34 cellular contexts compared by ENCODE assay signal in the genomic region with DNA sequence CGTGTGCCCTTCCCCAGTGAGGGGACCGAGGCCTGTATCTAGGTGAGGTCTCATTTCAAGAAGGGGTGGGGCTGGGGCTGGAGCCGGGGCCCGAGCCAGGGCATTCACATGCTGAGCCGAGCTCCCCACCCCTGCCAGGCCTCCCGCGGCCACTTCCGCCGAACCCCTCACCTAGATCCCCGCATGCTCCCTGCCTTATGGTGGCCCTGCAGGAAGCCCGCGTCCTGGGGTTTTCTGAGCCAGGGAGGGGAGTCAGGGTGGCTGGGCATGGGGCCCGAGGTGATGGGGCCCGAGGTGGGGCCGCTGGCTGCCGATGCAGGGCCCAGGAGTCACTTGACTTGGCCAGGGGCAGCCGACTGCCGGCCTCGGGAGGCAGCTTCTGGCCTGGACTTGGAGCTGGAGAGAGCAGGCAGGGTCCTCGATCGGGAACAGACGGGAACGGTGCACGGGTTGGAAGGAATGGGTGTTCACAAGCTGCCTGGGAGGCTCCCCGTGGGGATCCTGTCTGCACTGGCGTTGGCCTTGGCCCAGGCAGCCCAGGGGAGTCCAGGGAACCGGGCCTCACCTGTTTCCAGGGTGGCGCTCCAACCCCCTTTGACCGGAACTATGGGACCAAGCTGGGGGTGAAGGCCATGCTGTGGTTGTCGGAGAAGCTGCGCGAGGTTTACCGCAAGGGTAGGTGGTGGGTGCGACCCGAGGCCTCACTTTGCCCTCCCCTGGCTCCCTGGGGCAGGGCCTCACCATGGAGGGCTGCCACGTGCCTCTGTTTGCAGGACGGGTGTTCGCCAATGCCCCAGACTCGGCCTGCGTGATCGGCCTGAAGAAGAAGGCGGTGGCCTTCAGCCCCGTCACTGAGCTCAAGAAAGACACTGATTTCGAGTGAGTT. TPM values are rescaled to one million over a fixed set of nuclear protein-coding genes. Genes with fewer than 3 reads are reported as not detected.
"Had no signal": no experiment of that assay in that cellular context is flagged by ENCODE, and none has a peak within 500 bp of the region (broad histone marks: within the 10 kb centered on the region; RNA-seq: fewer than 3 reads in every experiment).

No MANE protein-coding gene starts in this region.

- H3K9me3 ChIP-seq: adrenal gland, body of pancreas, esophagus muscularis mucosa, gastrocnemius medialis, heart left ventricle had no signal

- H3K36me3 ChIP-seq: gastrocnemius medialis had no signal

- H3K4me1 ChIP-seq: adrenal gland, body of pancreas, esophagus muscularis mucosa, foreskin keratinocyte, gastrocnemius medialis, heart left ventricle had no signal

- FAIRE-seq: colon had no signal

- ATAC-seq: activated CD4-positive, alpha-beta T cell treated with anti-CD3 and anti-CD28 coated beads for 36 hours; activated naive CD8-positive, alpha-beta T cell treated with anti-CD3 and anti-CD28 coated beads, Interleukin-2, amount 50 U/mL, for 24 hours; activated T-cell treated with anti-CD3 and anti-CD28 coated beads, Interleukin-2, amount 50 U/mL, for 4 hours; body of pancreas; effector memory CD8-positive, alpha-beta T cell; foreskin keratinocyte; gastrocnemius medialis; heart left ventricle; T-helper 17 cell had no signal

- DNase-seq: activated CD4-positive, alpha-beta memory T cell treated with anti-CD3 and anti-CD28 coated beads for 36 hours; activated CD4-positive, alpha-beta T cell treated with anti-CD3 and anti-CD28 coated beads for 36 hours; activated CD4-positive, alpha-beta T cell treated with anti-CD3 and anti-CD28 coated beads, Interleukin-2, amount 10 ng/mL, durations not matched to agents 24 days and 14 days; activated CD4-positive, CD25-positive, alpha-beta regulatory T cell; activated CD4-positive, CD25-positive, alpha-beta regulatory T cell treated with anti-CD3 and anti-CD28 coated beads, Interleukin-2, amount 50 U/mL, for 72 hours; activated CD8-positive, alpha-beta memory T cell treated with anti-CD3 and anti-CD28 coated beads, Interleukin-2, amount 50 U/mL, for 48 hours; activated effector memory CD4-positive, alpha-beta T cell treated with anti-CD3 and anti-CD28 coated beads, Interleukin-2, amount 50 U/mL, for 16 hours; activated naive CD4-positive, alpha-beta T cell treated with anti-CD3 and anti-CD28 coated beads for 36 hours; activated naive CD8-positive, alpha-beta T cell treated with anti-CD3 and anti-CD28 coated beads for 36 hours; activated naive CD8-positive, alpha-beta T cell treated with anti-CD3 and anti-CD28 coated beads, Interleukin-2, amount 50 U/mL, for 24 hours; activated T-cell treated with anti-CD3 and anti-CD28 coated beads for 4 hours; activated T-cell treated with anti-CD3 and anti-CD28 coated beads, Interleukin-2, amount 50 U/mL, for 4 hours; adrenal gland; amygdala; aorta; body of pancreas; caudate nucleus; cortex of kidney; dermis blood vessel endothelial cell; effector CD4-positive, alpha-beta T cell; effector memory CD8-positive, alpha-beta T cell; erythroblast; foreskin keratinocyte; gastrocnemius medialis; glutamatergic neuron; heart left ventricle; T-helper 1 cell; T-helper 17 cell; T1000 had no signal

- H3K27me3 ChIP-seq: adrenal gland, body of pancreas, esophagus muscularis mucosa, foreskin keratinocyte, gastrocnemius medialis, heart left ventricle had no signal

- H3K4me3 ChIP-seq: adrenal gland, body of pancreas, esophagus muscularis mucosa, gastrocnemius medialis, heart left ventricle had no signal

- H3K27ac ChIP-seq: adrenal gland, body of pancreas, esophagus muscularis mucosa, foreskin keratinocyte, gastrocnemius medialis, heart left ventricle had no signal

RNA-seq across cellular contexts. Expression of a gene that starts 40.0 kb away (rescaled TPM):
- total RNA-seq: activated CD4-positive, alpha-beta memory T cell treated with anti-CD3 and anti-CD28 coated beads for 36 hours; activated CD4-positive, alpha-beta T cell treated with anti-CD3 and anti-CD28 coated beads for 36 hours; activated CD4-positive, alpha-beta T cell treated with anti-CD3 and anti-CD28 coated beads, Interleukin-2, amount 10 ng/mL, durations not matched to agents 24 days and 14 days; activated naive CD4-positive, alpha-beta T cell treated with anti-CD3 and anti-CD28 coated beads for 36 hours; activated naive CD8-positive, alpha-beta T cell treated with anti-CD3 and anti-CD28 coated beads for 36 hours; activated T-cell treated with anti-CD3 and anti-CD28 coated beads, Interleukin-2, amount 50 U/mL, for 4 hours; activated T-helper 1 cell treated with anti-CD3 and anti-CD28 coated beads, Interleukin-12 subunit alpha, Interleukin-12 subunit beta, Interleukin-2, Interleukin-4 antibody, amounts not matched to agents 30 ng/mL and 10 ng/mL and 1 ng/mL, durations not matched to agents 14 hours and 24 hours and 36 hours; activated T-helper 2 cell treated with anti-CD3 and anti-CD28 coated beads, Interferon-gamma antibody, Interleukin-2, Interleukin-4, amounts not matched to agents 10 μg/mL and 5 μg/mL and 100 μg/mL, durations not matched to agents 14 hours and 24 hours and 36 hours; chondrocyte; dermis blood vessel endothelial cell; esophagus muscularis mucosa; foreskin keratinocyte; gastrocnemius medialis had no signal
- polyA plus RNA-seq: aorta, foreskin keratinocyte had no signal
